Comparison of ENCODE assay signal across 29 cellular contexts in genomic region chr12:8834230-8834629, GRCh38. TPM values are rescaled to one million over a fixed set of nuclear protein-coding genes. Genes with fewer than 3 reads are reported as not detected.
"Had no signal": no experiment of that assay in that cellular context is flagged by ENCODE, and none has a peak within 500 bp of the region (broad histone marks: within the 10 kb centered on the region; RNA-seq: fewer than 3 reads in every experiment).

No MANE protein-coding gene starts in this region.

- H3K9me3 Mint-ChIP-seq: central memory CD8-positive, alpha-beta T cell; dendritic cell treated with granulocyte-macrophage colony-stimulating factor and Interleukin-4, amounts not matched to agents 40 ng/mL and 50 ng/mL, for 4 days; endodermal cell; natural killer cell treated with Interleukin-12 subunit alpha and Interleukin-12 subunit beta and Interleukin-15 and Interleukin-18, amount 100 ng/mL, for 72 hours; stimulated activated effector memory CD8-positive, alpha-beta T cell treated with anti-CD3 and anti-CD28 coated beads, Interleukin-12 subunit alpha, Interleukin-12 subunit beta, amount 100 ng/mL, for 72 hours; stimulated activated naive CD8-positive, alpha-beta T cell treated with anti-CD3 and anti-CD28 coated beads, Interleukin-15, Interleukin-2, amounts not matched to agents 100 ng/mL and 50 ng/mL, for 24 hours; T-helper 2 cell treated with Interferon-gamma antibody and Interleukin-4, amounts not matched to agents 5 μg/mL and 100 μg/mL, for 36 hours had no signal

- H3K4me1 Mint-ChIP-seq: central memory CD8-positive, alpha-beta T cell; stimulated activated effector memory CD8-positive, alpha-beta T cell treated with anti-CD3 and anti-CD28 coated beads, Interleukin-12 subunit alpha, Interleukin-12 subunit beta, amount 100 ng/mL, for 72 hours had no signal

- H3K9me3 ChIP-seq: left ventricle myocardium inferior, mucosa of descending colon, neutrophil, ovary, prostate gland, sigmoid colon, thoracic aorta had no signal

- H3K27me3 ChIP-seq: neutrophil, ovary, sigmoid colon had no signal

- H3K36me3 Mint-ChIP-seq: activated naive CD8-positive, alpha-beta T cell; natural killer cell treated with Interleukin-12 subunit alpha and Interleukin-12 subunit beta and Interleukin-15 and Interleukin-18, amount 100 ng/mL, for 72 hours; stimulated activated effector memory CD8-positive, alpha-beta T cell treated with anti-CD3 and anti-CD28 coated beads, Interleukin-12 subunit alpha, Interleukin-12 subunit beta, amount 100 ng/mL, for 72 hours had no signal

- DNase-seq: activated CD4-positive, alpha-beta T cell treated with anti-CD3 and anti-CD28 coated beads for 4 hours; activated CD4-positive, alpha-beta T cell treated with anti-CD3 and anti-CD28 coated beads, Interleukin-2, amount 50 U/mL, for 4 hours; activated effector memory CD4-positive, alpha-beta T cell treated with Interleukin-2 at 50 U/mL for 16 hours; activated naive CD4-positive, alpha-beta T cell treated with Interleukin-2 at 50 U/mL for 16 hours; anterior cingulate cortex; endodermal cell; foreskin fibroblast; islet precursor cell; left ventricle myocardium inferior; mucosa of descending colon; ovary; retina; sigmoid colon; small intestine; stimulated activated CD4-positive, alpha-beta T cell treated with anti-CD3 and anti-CD28 coated beads, Interleukin-4, amount 100 ng/mL, for 24 hours had no signal

- H3K27ac Mint-ChIP-seq: activated naive CD8-positive, alpha-beta T cell; dendritic cell treated with granulocyte-macrophage colony-stimulating factor and Interleukin-4, amounts not matched to agents 40 ng/mL and 50 ng/mL, for 4 days; endodermal cell; natural killer cell treated with Interleukin-12 subunit alpha and Interleukin-12 subunit beta and Interleukin-15 and Interleukin-18, amount 100 ng/mL, for 72 hours; stimulated activated effector memory CD8-positive, alpha-beta T cell treated with anti-CD3 and anti-CD28 coated beads, Interleukin-12 subunit alpha, Interleukin-12 subunit beta, amount 100 ng/mL, for 72 hours; stimulated activated naive CD8-positive, alpha-beta T cell treated with anti-CD3 and anti-CD28 coated beads, Interleukin-15, Interleukin-2, amounts not matched to agents 100 ng/mL and 50 ng/mL, for 24 hours; T-helper 2 cell treated with Interferon-gamma antibody and Interleukin-4, amounts not matched to agents 5 μg/mL and 100 μg/mL, for 36 hours had no signal

- H3K4me3 Mint-ChIP-seq: activated naive CD8-positive, alpha-beta T cell; central memory CD8-positive, alpha-beta T cell; dendritic cell treated with granulocyte-macrophage colony-stimulating factor and Interleukin-4, amounts not matched to agents 40 ng/mL and 50 ng/mL, for 4 days; endodermal cell; natural killer cell treated with Interleukin-12 subunit alpha and Interleukin-12 subunit beta and Interleukin-15 and Interleukin-18, amount 100 ng/mL, for 72 hours; stimulated activated effector memory CD8-positive, alpha-beta T cell treated with anti-CD3 and anti-CD28 coated beads, Interleukin-12 subunit alpha, Interleukin-12 subunit beta, amount 100 ng/mL, for 72 hours; stimulated activated naive CD8-positive, alpha-beta T cell treated with anti-CD3 and anti-CD28 coated beads, Interleukin-15, Interleukin-2, amounts not matched to agents 100 ng/mL and 50 ng/mL, for 24 hours; T-helper 2 cell treated with Interferon-gamma antibody and Interleukin-4, amounts not matched to agents 5 μg/mL and 100 μg/mL, for 36 hours had no signal

- ATAC-seq: esophagus mucosa; mucosa of descending colon; natural killer cell treated with Interleukin-12 subunit alpha and Interleukin-12 subunit beta and Interleukin-15 and Interleukin-18, amount 100 ng/mL, for 72 hours; stimulated activated effector memory CD8-positive, alpha-beta T cell treated with anti-CD3 and anti-CD28 coated beads, Interleukin-12 subunit alpha, Interleukin-12 subunit beta, amount 100 ng/mL, for 72 hours had no signal

- H3K4me1 ChIP-seq: left ventricle myocardium inferior, prostate gland, sigmoid colon had no signal

- H3K27ac ChIP-seq: left ventricle myocardium inferior, neutrophil, ovary, prostate gland, sigmoid colon, thoracic aorta had no signal

RNA-seq across cellular contexts. Expression of gene A2ML1, which starts 11.8 kb away (rescaled TPM):
- total RNA-seq: left ventricle myocardium inferior; mesenteric fat pad; myocyte; natural killer cell treated with Interleukin-12 subunit alpha and Interleukin-12 subunit beta and Interleukin-15 and Interleukin-18, amount 100 ng/mL, for 72 hours; sigmoid colon; subcutaneous adipose tissue had no signal
